ENCODE assay signal across 9 cellular contexts in genomic region chr12:53253298-53253697, GRCh38. TPM values are rescaled to one million over a fixed set of nuclear protein-coding genes. Genes with fewer than 3 reads are reported as not detected.
DNase-seq lines count a peak whose midpoint lies in the region; ATAC-seq and TF ChIP-seq lines count a peak whose summit lies in the region.
"Had no signal": no experiment of that assay in that cellular context is flagged by ENCODE, and none has a peak within 500 bp of the region (broad histone marks: within the 10 kb centered on the region; RNA-seq: fewer than 3 reads in every experiment).

No MANE protein-coding gene starts in this region.

- H3K4me2 ChIP-seq in hepatocyte: peak overlapping the region; percentile 99

- no peaks in the 10 kb centered on the region for H4K20me1 ChIP-seq in hepatocyte (ENCODE audit: insufficient read depth, poor library complexity, severe bottlenecking)

- no peak overlapping the region for H2AFZ ChIP-seq in hepatocyte

- peaks cover 20% of the 10 kb centered on the region for H3K4me1 ChIP-seq in hepatocyte (ENCODE audit: insufficient read depth)
- H3K4me1 ChIP-seq in subcutaneous abdominal adipose tissue (ENCODE audit: control insufficient read depth in 5 of 5, insufficient read depth in 5 of 5, low read length in 5 of 5): peaks cover 9 to 31% (median 30%) of the 10 kb centered on the region in 5 donors

- H3K4me3 Mint-ChIP-seq in activated T-cell treated with anti-CD3 and anti-CD28 coated beads, Interleukin-2, amount 50 U/mL, for 24 hours: peak overlapping the region; percentile 99
- peak overlapping the region; percentile 97 for H3K4me3 Mint-ChIP-seq in activated CD4-positive, alpha-beta memory T cell treated with anti-CD3 and anti-CD28 coated beads for 36 hours

- peaks cover 29% of the 10 kb centered on the region for H3K79me2 ChIP-seq in hepatocyte

- peaks cover 49% of the 10 kb centered on the region for H3K4me1 Mint-ChIP-seq in activated T-cell treated with anti-CD3 and anti-CD28 coated beads, Interleukin-2, amount 50 U/mL, for 24 hours (ENCODE audit: low read depth)
- peaks cover 40% of the 10 kb centered on the region for H3K4me1 Mint-ChIP-seq in activated CD4-positive, alpha-beta memory T cell treated with anti-CD3 and anti-CD28 coated beads for 36 hours (ENCODE audit: low read depth)

- peaks cover 33% of the 10 kb centered on the region for H3K36me3 Mint-ChIP-seq in activated T-cell treated with anti-CD3 and anti-CD28 coated beads, Interleukin-2, amount 50 U/mL, for 24 hours (ENCODE audit: low read depth)
- peaks cover 6% of the 10 kb centered on the region for H3K36me3 Mint-ChIP-seq in activated CD4-positive, alpha-beta memory T cell treated with anti-CD3 and anti-CD28 coated beads for 36 hours

- 97% methylated on average over 13 of the region's 13 CpGs for WGBS in hepatocyte (ENCODE audit: low lambda C conversion rate, missing lambda C conversion rate)

- no peak for DNase-seq in activated T-cell treated with anti-CD3 and anti-CD28 coated beads, Interleukin-2, amount 50 U/mL, for 24 hours
- DNase-seq in activated T-cell treated with anti-CD3 and anti-CD28 coated beads for 4 hours (no peak), hepatocyte (ENCODE audit: low spot score) (no peak), HCEC 1CT (no peak)
- DNase-seq in activated CD4-positive, alpha-beta memory T cell treated with anti-CD3 and anti-CD28 coated beads for 36 hours: no peak
- DNase-seq: NCI-H2171 had no signal

- H3K27me3 ChIP-seq in hepatocyte (no peaks in the 10 kb centered on the region), subcutaneous abdominal adipose tissue (ENCODE audit: control insufficient read depth in 5 of 5, insufficient read depth in 4 of 5, low read length in 5 of 5) (no peaks in the 10 kb centered on the region)

- ATAC-seq in HG03139 (IDR thresholded peaks at IDR 0.05; ENCODE audit: unreplicated experiment) (no peak), HG03095 (IDR thresholded peaks at IDR 0.05; ENCODE audit: unreplicated experiment) (no peak)

- no peaks in the 10 kb centered on the region for H3K9me2 ChIP-seq in hepatocyte (replicated peaks; ENCODE audit: insufficient read depth)

- H3K36me3 ChIP-seq in hepatocyte (replicated peaks; ENCODE audit: insufficient read depth, low read depth): no peaks in the 10 kb centered on the region
- peaks cover 0 to 22% (median 20%) of the 10 kb centered on the region in 5 donors for H3K36me3 ChIP-seq in subcutaneous abdominal adipose tissue (ENCODE audit: control insufficient read depth in 5 of 5, insufficient read depth in 5 of 5, low read length in 5 of 5)

- intact Hi-C loops in activated CD4-positive, alpha-beta memory T cell treated with anti-CD3 and anti-CD28 coated beads for 36 hours (cut with micrococcal nuclease): loop anchor here (5.0 kb wide), 1 partner anchor 44 kb away; the partner anchor contains the start of genes MYG1 and PFDN5

- POLR2A ChIA-PET in activated CD4-positive, alpha-beta memory T cell treated with anti-CD3 and anti-CD28 coated beads for 36 hours (lab: Charles Lee): interaction anchor here (1.1 to 1.6 kb wide), 3 partner anchors 14 to 39 kb away, joined by 3 to 4 read pairs (median 4); no protein-coding TSS in a partner anchor

- H3K27ac Mint-ChIP-seq in activated T-cell treated with anti-CD3 and anti-CD28 coated beads, Interleukin-2, amount 50 U/mL, for 24 hours: peak overlapping the region; percentile 97
- H3K27ac Mint-ChIP-seq in activated CD4-positive, alpha-beta memory T cell treated with anti-CD3 and anti-CD28 coated beads for 36 hours: peak overlapping the region; percentile 89

- H3K9me3 Mint-ChIP-seq in activated T-cell treated with anti-CD3 and anti-CD28 coated beads, Interleukin-2, amount 50 U/mL, for 24 hours: no peaks in the 10 kb centered on the region
- no peaks in the 10 kb centered on the region for H3K9me3 Mint-ChIP-seq in activated CD4-positive, alpha-beta memory T cell treated with anti-CD3 and anti-CD28 coated beads for 36 hours

- peak overlapping the region; percentile 99 for H3K27ac ChIP-seq in hepatocyte
- peak overlapping the region; percentile 91 for H3K27ac ChIP-seq in subcutaneous abdominal adipose tissue (ENCODE audit: low read depth, low read length)

- CTCF ChIA-PET in activated CD4-positive, alpha-beta memory T cell treated with anti-CD3 and anti-CD28 coated beads for 36 hours (lab: Charles Lee): interaction anchor here (0.5 to 5.1 kb wide), 10 partner anchors 15 to 94 kb away, joined by 3 to 164 read pairs (median 5); partner anchors contain the start of genes AAAS, ESPL1 and PFDN5

- no peaks in the 10 kb centered on the region for H3K27me3 Mint-ChIP-seq in activated T-cell treated with anti-CD3 and anti-CD28 coated beads, Interleukin-2, amount 50 U/mL, for 24 hours
- no peaks in the 10 kb centered on the region for H3K27me3 Mint-ChIP-seq in activated CD4-positive, alpha-beta memory T cell treated with anti-CD3 and anti-CD28 coated beads for 36 hours

- no peak for TF ChIP-seq CTCF in hepatocyte (IDR thresholded peaks at IDR 0.05; ENCODE audit: poor library complexity)

- peak overlapping the region in 3 of 5 donors; percentile 44 to 94 (median 92) for H3K9ac ChIP-seq in subcutaneous abdominal adipose tissue (ENCODE audit: low read length in 5 of 5)

- H3K4me3 ChIP-seq in hepatocyte (no peak overlapping the region), subcutaneous abdominal adipose tissue (ENCODE audit: low read depth in 1 of 5, low read length in 5 of 5) (peak overlapping the region in 3 of 5 donors; percentile 81 to 89 (median 83))

- no peaks in the 10 kb centered on the region for H3K9me3 ChIP-seq in hepatocyte (ENCODE audit: low read depth)
- H3K9me3 ChIP-seq in subcutaneous abdominal adipose tissue (ENCODE audit: control insufficient read depth in 5 of 5, low read length in 5 of 5): no peaks in the 10 kb centered on the region

RNA-seq across cellular contexts. Expression of gene ESPL1, which starts 14.8 kb away (rescaled TPM):
- total RNA-seq in activated CD4-positive, alpha-beta memory T cell treated with anti-CD3 and anti-CD28 coated beads for 36 hours: 10 to 100 TPM; 70.0 to 77.2 TPM
- total RNA-seq in hepatocyte: 7.6 and 9.0 TPM in 2 replicates
- polyA plus RNA-seq in hepatocyte: 4.4 and 5.8 TPM in 2 replicates

RNA-seq across cellular contexts. Expression of gene RARG, which starts 21.3 kb away (rescaled TPM):
- total RNA-seq in activated CD4-positive, alpha-beta memory T cell treated with anti-CD3 and anti-CD28 coated beads for 36 hours: 10 to 100 TPM; 21.8 to 25.2 TPM
- total RNA-seq in hepatocyte: 15.1 and 20.9 TPM in 2 replicates
- 24.7 and 28.1 TPM in 2 replicates for polyA plus RNA-seq in hepatocyte

RNA-seq across cellular contexts. Expression of gene PFDN5, which starts 42.0 kb away (rescaled TPM):
- 100 to 1,000 TPM; 354 to 359 TPM for total RNA-seq in activated CD4-positive, alpha-beta memory T cell treated with anti-CD3 and anti-CD28 coated beads for 36 hours
- total RNA-seq in hepatocyte: 377 and 379 TPM in 2 replicates
- 415 and 441 TPM in 2 replicates for polyA plus RNA-seq in hepatocyte

RNA-seq across cellular contexts. Expression of gene MYG1, which starts 46.2 kb away (rescaled TPM):
- total RNA-seq in activated CD4-positive, alpha-beta memory T cell treated with anti-CD3 and anti-CD28 coated beads for 36 hours: 10 to 100 TPM; 77.9 to 82.5 TPM
- 25.5 and 35.8 TPM in 2 replicates for total RNA-seq in hepatocyte
- 34.6 and 35.9 TPM in 2 replicates for polyA plus RNA-seq in hepatocyte

RNA-seq across cellular contexts. Expression of gene ITGB7, which starts 46.2 kb away (rescaled TPM):
- 100 to 1,000 TPM; 168 to 169 TPM for total RNA-seq in activated CD4-positive, alpha-beta memory T cell treated with anti-CD3 and anti-CD28 coated beads for 36 hours
- total RNA-seq in hepatocyte: 0.23 TPM in 1 of 2 replicates, not detected in the other
- polyA plus RNA-seq in hepatocyte: 1.0 TPM in 1 of 2 replicates, not detected in the other
